1 cellular context compared by ENCODE assay signal in the genomic region with DNA sequence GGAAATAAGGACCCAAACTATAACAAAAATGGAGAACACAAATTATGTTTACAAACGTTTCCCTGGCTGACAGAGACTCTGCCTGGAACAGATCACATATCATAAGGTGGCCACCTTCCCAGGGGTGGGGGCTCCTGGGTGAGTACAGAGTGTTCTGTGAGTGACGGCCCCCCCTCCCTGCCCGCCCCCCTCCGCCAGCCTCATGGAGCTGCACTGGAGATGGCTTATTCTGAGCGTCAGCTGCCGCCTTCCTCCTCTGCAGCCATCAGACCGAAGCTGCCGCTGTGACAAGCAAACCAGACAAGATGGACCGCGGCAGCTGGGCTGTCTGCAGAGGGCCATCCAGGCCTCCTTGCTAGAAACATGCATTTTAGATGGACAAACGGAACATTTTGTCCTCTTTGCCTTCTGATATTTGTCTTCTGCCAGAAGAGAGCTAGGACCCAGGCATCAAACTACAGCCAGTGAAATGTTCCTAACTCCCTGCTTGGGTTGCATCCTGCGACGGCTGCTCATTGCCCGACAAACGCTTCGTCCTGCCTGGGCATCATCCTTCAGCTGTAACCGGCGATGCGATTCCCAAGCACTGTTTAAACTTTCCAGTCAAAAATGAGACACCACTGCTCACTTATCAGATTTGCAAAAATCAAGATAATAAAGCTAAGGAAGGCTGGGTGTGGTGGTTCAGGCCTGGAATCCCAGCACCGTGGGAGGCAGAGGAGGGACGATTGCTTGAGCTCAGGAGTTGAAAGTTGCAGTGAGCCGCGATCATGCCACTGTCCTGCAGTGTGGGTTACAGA.
TF ChIP-seq lines count a peak whose summit lies in the region.

No MANE protein-coding gene starts in this region.

TF ChIP-seq in A549, 52 proteins besides CTCF, POLR2A, EP300 and RAD21 (continued from another document):
- TF ChIP-seq, protein P1, sequence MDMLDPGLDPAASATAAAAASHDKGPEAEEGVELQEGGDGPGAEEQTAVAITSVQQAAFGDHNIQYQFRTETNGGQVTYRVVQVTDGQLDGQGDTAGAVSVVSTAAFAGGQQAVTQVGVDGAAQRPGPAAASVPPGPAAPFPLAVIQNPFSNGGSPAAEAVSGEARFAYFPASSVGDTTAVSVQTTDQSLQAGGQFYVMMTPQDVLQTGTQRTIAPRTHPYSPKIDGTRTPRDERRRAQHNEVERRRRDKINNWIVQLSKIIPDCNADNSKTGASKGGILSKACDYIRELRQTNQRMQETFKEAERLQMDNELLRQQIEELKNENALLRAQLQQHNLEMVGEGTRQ (IDR thresholded peaks at IDR 0.05): no peak
- TF ChIP-seq TP53 (CRISPR knock-in tag; IDR thresholded peaks at IDR 0.05): no peak
- no peak for TF ChIP-seq POLR2AphosphoS2 (conservative IDR thresholded peaks at IDR 0.05; ENCODE audit: low read length)
- no peak for TF ChIP-seq HOXA7 (CRISPR knock-in tag; IDR thresholded peaks at IDR 0.05)
- TF ChIP-seq NR3C1 (IDR thresholded peaks at IDR 0.05): no peak
- TF ChIP-seq TFCP2L1 (CRISPR knock-in tag; IDR thresholded peaks at IDR 0.05): no peak
- no peak for TF ChIP-seq KDM1A (IDR thresholded peaks at IDR 0.05; ENCODE audit: low read depth)
- TF ChIP-seq, protein P2, sequence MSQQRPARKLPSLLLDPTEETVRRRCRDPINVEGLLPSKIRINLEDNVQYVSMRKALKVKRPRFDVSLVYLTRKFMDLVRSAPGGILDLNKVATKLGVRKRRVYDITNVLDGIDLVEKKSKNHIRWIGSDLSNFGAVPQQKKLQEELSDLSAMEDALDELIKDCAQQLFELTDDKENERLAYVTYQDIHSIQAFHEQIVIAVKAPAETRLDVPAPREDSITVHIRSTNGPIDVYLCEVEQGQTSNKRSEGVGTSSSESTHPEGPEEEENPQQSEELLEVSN (IDR thresholded peaks at IDR 0.05; ENCODE audit: borderline replicate concordance, low read depth): no peak
